In genomic region chr11:87628161-87628560, GRCh38 we compare ENCODE assay signal across 1 cellular context.
TF ChIP-seq lines count a peak whose summit lies in the region.

No MANE protein-coding gene starts in this region.

TF ChIP-seq in H1, 55 proteins besides CTCF, POLR2A, EP300 and RAD21 (continued from another document):
- TF ChIP-seq BCL11A (IDR thresholded peaks at IDR 0.05; ENCODE audit: low read depth in 2 of 2, low read length in 2 of 2) (no peak), TEAD4 (IDR thresholded peaks at IDR 0.05; ENCODE audit: low read depth, low read length) (no peak)
